ENCODE assay signal across 8 cellular contexts in the genomic region with DNA sequence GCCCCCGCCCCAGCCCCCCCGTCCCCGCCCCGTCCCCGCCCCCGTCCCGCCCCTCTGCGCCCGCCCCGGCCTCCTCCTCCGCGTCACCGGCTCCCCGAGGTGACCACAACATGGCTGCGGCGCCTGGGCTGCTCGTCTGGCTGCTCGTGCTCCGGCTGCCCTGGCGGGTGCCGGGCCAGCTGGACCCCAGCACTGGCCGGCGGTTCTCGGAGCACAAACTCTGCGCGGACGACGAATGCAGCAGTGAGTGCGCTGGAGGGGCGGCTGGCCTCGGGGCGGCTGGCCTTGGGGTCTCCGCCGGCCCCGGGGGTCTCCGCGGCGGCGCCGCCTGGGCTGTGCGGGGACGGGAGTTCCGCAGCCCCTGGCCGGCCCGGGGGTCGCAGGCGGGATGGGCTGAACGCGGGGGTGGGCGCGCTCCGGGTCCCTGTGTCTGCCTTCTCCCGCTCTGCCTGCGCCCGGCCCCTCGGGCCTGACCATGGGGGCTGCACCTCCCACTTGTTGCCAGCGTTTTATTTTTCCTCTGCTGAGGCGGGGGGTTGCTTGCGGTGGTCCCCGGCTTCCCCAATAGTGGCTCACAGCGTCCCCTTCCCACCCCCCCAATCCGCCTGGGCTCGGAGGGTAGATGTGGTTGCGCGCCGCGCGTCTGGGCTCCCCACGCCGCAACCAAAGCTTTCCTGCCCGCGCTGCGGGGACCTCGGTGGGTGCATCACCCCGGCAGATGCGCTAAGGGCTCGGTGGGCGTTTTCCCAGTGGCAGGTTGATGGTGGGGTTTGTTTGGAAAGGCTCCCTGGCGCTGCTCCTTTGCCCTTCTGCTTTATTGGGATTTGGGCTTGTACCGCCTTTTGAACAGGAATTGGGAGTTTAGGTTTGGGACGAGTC. TPM values are rescaled to one million over a fixed set of nuclear protein-coding genes. Genes with fewer than 3 reads are reported as not detected.
DNase-seq lines count a peak whose midpoint lies in the region; ATAC-seq and TF ChIP-seq lines count a peak whose summit lies in the region.

A gene with protein sequence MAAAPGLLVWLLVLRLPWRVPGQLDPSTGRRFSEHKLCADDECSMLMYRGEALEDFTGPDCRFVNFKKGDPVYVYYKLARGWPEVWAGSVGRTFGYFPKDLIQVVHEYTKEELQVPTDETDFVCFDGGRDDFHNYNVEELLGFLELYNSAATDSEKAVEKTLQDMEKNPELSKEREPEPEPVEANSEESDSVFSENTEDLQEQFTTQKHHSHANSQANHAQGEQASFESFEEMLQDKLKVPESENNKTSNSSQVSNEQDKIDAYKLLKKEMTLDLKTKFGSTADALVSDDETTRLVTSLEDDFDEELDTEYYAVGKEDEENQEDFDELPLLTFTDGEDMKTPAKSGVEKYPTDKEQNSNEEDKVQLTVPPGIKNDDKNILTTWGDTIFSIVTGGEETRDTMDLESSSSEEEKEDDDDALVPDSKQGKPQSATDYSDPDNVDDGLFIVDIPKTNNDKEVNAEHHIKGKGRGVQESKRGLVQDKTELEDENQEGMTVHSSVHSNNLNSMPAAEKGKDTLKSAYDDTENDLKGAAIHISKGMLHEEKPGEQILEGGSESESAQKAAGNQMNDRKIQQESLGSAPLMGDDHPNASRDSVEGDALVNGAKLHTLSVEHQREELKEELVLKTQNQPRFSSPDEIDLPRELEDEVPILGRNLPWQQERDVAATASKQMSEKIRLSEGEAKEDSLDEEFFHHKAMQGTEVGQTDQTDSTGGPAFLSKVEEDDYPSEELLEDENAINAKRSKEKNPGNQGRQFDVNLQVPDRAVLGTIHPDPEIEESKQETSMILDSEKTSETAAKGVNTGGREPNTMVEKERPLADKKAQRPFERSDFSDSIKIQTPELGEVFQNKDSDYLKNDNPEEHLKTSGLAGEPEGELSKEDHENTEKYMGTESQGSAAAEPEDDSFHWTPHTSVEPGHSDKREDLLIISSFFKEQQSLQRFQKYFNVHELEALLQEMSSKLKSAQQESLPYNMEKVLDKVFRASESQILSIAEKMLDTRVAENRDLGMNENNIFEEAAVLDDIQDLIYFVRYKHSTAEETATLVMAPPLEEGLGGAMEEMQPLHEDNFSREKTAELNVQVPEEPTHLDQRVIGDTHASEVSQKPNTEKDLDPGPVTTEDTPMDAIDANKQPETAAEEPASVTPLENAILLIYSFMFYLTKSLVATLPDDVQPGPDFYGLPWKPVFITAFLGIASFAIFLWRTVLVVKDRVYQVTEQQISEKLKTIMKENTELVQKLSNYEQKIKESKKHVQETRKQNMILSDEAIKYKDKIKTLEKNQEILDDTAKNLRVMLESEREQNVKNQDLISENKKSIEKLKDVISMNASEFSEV (N-terminal part only) (plus strand): TSS at position 97 of the 879 bp plus-strand sequence. CDS start 14 bp downstream, at position 111.

- H3K9ac ChIP-seq in fibroblast of lung (ENCODE audit: insufficient read depth, low read length) = peak within 1 kb of the TSS; percentile 93
- peak within 1 kb of the TSS; percentile 33 to 79 (median 69) for H3K9ac ChIP-seq in subcutaneous abdominal adipose tissue (ENCODE audit: low read length in 5 of 5)

- peaks cover 14% of the 10 kb centered on the region; the same call in 1 of the 2 replicates for H3F3A ChIP-seq in PC-9 (ENCODE audit: insufficient read depth, low read depth)

- peaks cover 22 to 41% (median 30%) of the 10 kb centered on the region in 4 donors for H3K4me1 Mint-ChIP-seq in CD4-positive, alpha-beta memory T cell
- H3K4me1 Mint-ChIP-seq in natural killer cell = peaks cover 23 to 26% of the 10 kb centered on the region in 2 donors

- intact Hi-C loops in CD4-positive, alpha-beta memory T cell (cut with micrococcal nuclease) = loop anchor here (1.0 to 10.0 kb wide), 4 partner anchors 16 to 1564 kb away; partner anchors contain the start of genes DEGS1 and DUSP10
- intact Hi-C loops in PC-9 (cut with micrococcal nuclease; ENCODE audit: unreplicated experiment) = loop anchor here (1.0 kb wide), 1 partner anchor 153 kb away; no protein-coding TSS in a partner anchor
- intact Hi-C loops in natural killer cell (cut with micrococcal nuclease) = no loop called here

- H3K9me2 ChIP-seq in PC-9 (ENCODE audit: insufficient read depth) = no peaks in the 10 kb centered on the region

- H2AFZ ChIP-seq in PC-9 = peak within 1 kb of the TSS; percentile 83
- H2AFZ ChIP-seq in fibroblast of lung (ENCODE audit: low read length) = peak within 1 kb of the TSS; percentile 75

- peak within 1 kb of the TSS; percentile 90 to 98 (median 97) for H3K27ac Mint-ChIP-seq in CD4-positive, alpha-beta memory T cell
- peak within 1 kb of the TSS; percentile 87 to 96 for H3K27ac Mint-ChIP-seq in natural killer cell

- H3K9me3 Mint-ChIP-seq in CD4-positive, alpha-beta memory T cell = no peaks in the 10 kb centered on the region
- H3K9me3 Mint-ChIP-seq in natural killer cell = no peaks in the 10 kb centered on the region

- H3K4me3 ChIP-seq in CD4-positive, alpha-beta memory T cell (ENCODE audit: low read length in 2 of 2) = peak within 1 kb of the TSS; percentile 49 to 74
- H3K4me3 ChIP-seq in PC-9 (peak within 1 kb of the TSS; percentile 70), fibroblast of lung (replicated peaks in 1 of 4; ENCODE audit: control extremely low read depth in 1 of 4, insufficient read depth in 1 of 4, low read depth in 3 of 4, low read length in 4 of 4) (peak within 1 kb of the TSS; percentile 81 to 89 (median 88)), subcutaneous abdominal adipose tissue (ENCODE audit: low read depth in 1 of 5, low read length in 5 of 5) (peak within 1 kb of the TSS; percentile 82 to 93 (median 85))

- H3K79me2 ChIP-seq in PC-9 (ENCODE audit: low read depth) (peaks cover 29% of the 10 kb centered on the region), fibroblast of lung (ENCODE audit: control insufficient read depth, insufficient read depth, low read length) (peaks cover 15% of the 10 kb centered on the region)

- DNase-seq in CD4-positive, alpha-beta memory T cell = peak; percentile 38 to 58 (median 48)
- DNase-seq in PC-9 = peak; percentile 21 to 39
- peak; percentile 27 for DNase-seq in activated T-helper 1 cell treated with Interleukin-2 at 50 U/mL for 16 hours (ENCODE audit: low read depth)
- peak; percentile 14 to 27 for DNase-seq in fibroblast of lung (ENCODE audit: low read depth in 2 of 2)
- peak; percentile 69 for DNase-seq in natural killer cell

- no peaks in the 10 kb centered on the region for H3K9me3 ChIP-seq in CD4-positive, alpha-beta memory T cell (ENCODE audit: control insufficient read depth in 1 of 2, low read length in 2 of 2)
- H3K9me3 ChIP-seq in PC-9 (ENCODE audit: insufficient read depth, low read depth) = no peaks in the 10 kb centered on the region; the same call in 1 of the 2 replicates
- no peaks in the 10 kb centered on the region for H3K9me3 ChIP-seq in fibroblast of lung (ENCODE audit: control insufficient read depth, insufficient read depth, low read depth, low read length)
- no peaks in the 10 kb centered on the region for H3K9me3 ChIP-seq in subcutaneous abdominal adipose tissue (ENCODE audit: control insufficient read depth in 5 of 5, low read length in 5 of 5)

- H3K27ac ChIP-seq in CD4-positive, alpha-beta memory T cell (ENCODE audit: low read depth, low read length) = peak within 1 kb of the TSS; percentile 69
- H3K27ac ChIP-seq in PC-9 = 0 out of 2 replicates have a peak within 1 kb of the TSS, but pooled peaks have one; percentile 14
- peak within 1 kb of the TSS; percentile 89 for H3K27ac ChIP-seq in fibroblast of lung (ENCODE audit: insufficient read depth, low read length)
- peak within 1 kb of the TSS; percentile 57 for H3K27ac ChIP-seq in subcutaneous abdominal adipose tissue (ENCODE audit: low read depth, low read length)

- no peaks in the 10 kb centered on the region for H3K27me3 ChIP-seq in CD4-positive, alpha-beta memory T cell (ENCODE audit: insufficient read depth, low read length)
- no peaks in the 10 kb centered on the region for H3K27me3 ChIP-seq in PC-9 (ENCODE audit: insufficient read depth, low read depth)
- H3K27me3 ChIP-seq in fibroblast of lung (ENCODE audit: control insufficient read depth, insufficient read depth, low read length) = no peaks in the 10 kb centered on the region
- H3K27me3 ChIP-seq in subcutaneous abdominal adipose tissue (ENCODE audit: control insufficient read depth in 5 of 5, insufficient read depth in 4 of 5, low read length in 5 of 5) = no peaks in the 10 kb centered on the region

- peaks cover 14 to 28% of the 10 kb centered on the region in 2 donors for H3K36me3 Mint-ChIP-seq in CD4-positive, alpha-beta memory T cell
- no peaks in the 10 kb centered on the region for H3K36me3 Mint-ChIP-seq in natural killer cell

- H3K4me1 ChIP-seq in CD4-positive, alpha-beta memory T cell (ENCODE audit: insufficient read depth, low read length) = peaks cover 22% of the 10 kb centered on the region
- peaks cover 6% of the 10 kb centered on the region for H3K4me1 ChIP-seq in PC-9 (replicated peaks; ENCODE audit: insufficient read depth)
- peaks cover 7% of the 10 kb centered on the region for H3K4me1 ChIP-seq in fibroblast of lung (ENCODE audit: control insufficient read depth, extremely low read depth, insufficient read depth, low read length)
- peaks cover 0 to 22% (median 21%) of the 10 kb centered on the region in 5 donors for H3K4me1 ChIP-seq in subcutaneous abdominal adipose tissue (ENCODE audit: control insufficient read depth in 5 of 5, insufficient read depth in 5 of 5, low read length in 5 of 5)

- CTCF ChIA-PET in CD4-positive, alpha-beta memory T cell (lab: Charles Lee; ENCODE audit: partially characterized antibody) = interaction anchor here (0.6 to 4.0 kb wide), 2 partner anchors 16 to 34 kb away, joined by 5 to 32 read pairs; no protein-coding TSS in a partner anchor
- CTCF ChIA-PET in PC-9 (lab: Charles Lee) = interaction anchor here (0.7 kb wide), 1 partner anchor 9 kb away, joined by 4 read pairs; no protein-coding TSS in a partner anchor

- POLR2A ChIA-PET in CD4-positive, alpha-beta memory T cell (lab: Charles Lee; ENCODE audit: partially characterized antibody) = interaction anchor here (1.9 to 5.2 kb wide), 4 partner anchors 26 to 153 kb away, joined by 5 to 23 read pairs (median 21); partner anchors contain the start of genes AIDA, BROX and TAF1A
- POLR2A ChIA-PET in PC-9 (lab: Charles Lee; ENCODE audit: unreplicated experiment) = interaction anchor here (0.6 kb wide), 2 partner anchors 27 to 612 kb away, joined by 5 to 13 read pairs; no protein-coding TSS in a partner anchor

- ATAC-seq in GM19372 (IDR thresholded peaks at IDR 0.05; ENCODE audit: low read depth, unreplicated experiment) = peak; percentile 48
- peak; percentile 37 for ATAC-seq in HG03469 (IDR thresholded peaks at IDR 0.05; ENCODE audit: unreplicated experiment)
- ATAC-seq in natural killer cell = peak; percentile 63 to 80 (median 69)

- no peaks in the 10 kb centered on the region for H3K36me3 ChIP-seq in CD4-positive, alpha-beta memory T cell (ENCODE audit: insufficient read depth, low read length)
- 0 out of 2 replicates have a peak, but pooled peaks cover 4% of the 10 kb centered on the region for H3K36me3 ChIP-seq in PC-9 (ENCODE audit: low read depth)
- peaks cover 2% of the 10 kb centered on the region for H3K36me3 ChIP-seq in fibroblast of lung (ENCODE audit: control insufficient read depth, insufficient read depth, low read length)
- H3K36me3 ChIP-seq in subcutaneous abdominal adipose tissue (ENCODE audit: control insufficient read depth in 5 of 5, insufficient read depth in 5 of 5, low read length in 5 of 5) = peaks cover 3 to 14% (median 7%) of the 10 kb centered on the region in 5 donors

- BruUV-seq in PC-9 (replicated peaks; lab: Mats Ljungman, UMichigan) = no TSS peak

- H3K4me3 Mint-ChIP-seq in CD4-positive, alpha-beta memory T cell = peak within 1 kb of the TSS; percentile 89 to 97 (median 94)
- H3K4me3 Mint-ChIP-seq in natural killer cell = peak within 1 kb of the TSS; percentile 90

- H3K4me2 ChIP-seq in PC-9 (peak within 1 kb of the TSS; percentile 82), fibroblast of lung (ENCODE audit: extremely low read depth, insufficient read depth, low read length) (peak within 1 kb of the TSS; percentile 95)

- H4K20me1 ChIP-seq in PC-9 (ENCODE audit: insufficient read depth) = no peaks in the 10 kb centered on the region
- no peaks in the 10 kb centered on the region for H4K20me1 ChIP-seq in fibroblast of lung (ENCODE audit: control insufficient read depth, extremely low read depth, insufficient read depth, low read length)

- H3K27me3 Mint-ChIP-seq in CD4-positive, alpha-beta memory T cell = peaks cover 13 to 24% of the 10 kb centered on the region in 2 donors
- peaks cover 22 to 32% of the 10 kb centered on the region in 2 donors for H3K27me3 Mint-ChIP-seq in natural killer cell (ENCODE audit: low read depth in 2 of 2)

- TF ChIP-seq CTCF in PC-9 (conservative IDR thresholded peaks at IDR 0.05) (no peak), fibroblast of lung (conservative IDR thresholded peaks at IDR 0.05 in 1 of 2, IDR thresholded peaks at IDR 0.05 in 1 of 2; ENCODE audit: low read depth in 1 of 2, low read length in 2 of 2) (no peak), natural killer cell (IDR thresholded peaks at IDR 0.05) (no peak)

RNA-seq across cellular contexts. Expression of the gene that starts here (rescaled TPM):
- total RNA-seq in CD4-positive, alpha-beta memory T cell = 100 to 1,000 TPM; 120 to 124 TPM
- polyA plus RNA-seq in CD4-positive, alpha-beta memory T cell = 10 to 100 TPM; 42.0 to 74.3 TPM
- total RNA-seq in PC-9 (2021) (61.3 and 65.1 TPM in 2 replicates), fibroblast of lung (53.2 and 68.0 TPM in 2 replicates), natural killer cell (10 to 100 TPM; 87.0 to 98.8 (median 94.0) TPM)
- polyA plus RNA-seq in fibroblast of lung = 34.3 and 46.7 TPM in 2 replicates
- polyA plus RNA-seq in fibroblast of lung (2012) = 26.4 and 32.9 TPM in 2 replicates
- polyA minus RNA-seq in fibroblast of lung (ENCODE audit: low replicate concordance) = 152 and 154 TPM in 2 replicates

Comparison
In these comparisons a context has a peak if more than half of its experiments do, and no peak if none do; other contexts are left out.
1. Peak in every context shown above with its lines: DNase-seq, ATAC-seq, H3K4me3 ChIP-seq and H3K27ac ChIP-seq.
2. H3K27ac ChIP-seq: peak in every context shown above with its lines; median percentile 89 in fibroblast of lung; 69 in CD4-positive, alpha-beta memory T cell; 57 in subcutaneous abdominal adipose tissue; 14 in PC-9.